In genomic region chr6:64727075-64727474, GRCh38 we compare ENCODE assay signal across 39 cellular contexts.
"Had no signal": no experiment of that assay in that cellular context is flagged by ENCODE, and none has a peak within 500 bp of the region (broad histone marks: within the 10 kb centered on the region; RNA-seq: fewer than 3 reads in every experiment).

No MANE protein-coding gene starts in this region.

- H3K36me3 Mint-ChIP-seq: activated naive CD4-positive, alpha-beta T cell treated with anti-CD3 and anti-CD28 coated beads, Interleukin-2, amount 10 ng/mL, durations not matched to agents 7 days and 5 days; activated naive CD4-positive, alpha-beta T cell treated with anti-CD3 and anti-CD28 coated beads, Interleukin-2, amount 50 U/mL, for 24 hours; activated naive CD4-positive, alpha-beta T cell treated with anti-CD3 and anti-CD28 coated beads, Interleukin-2, amount 50 U/mL, for 72 hours; activated naive CD8-positive, alpha-beta T cell; activated naive CD8-positive, alpha-beta T cell treated with anti-CD3 and anti-CD28 coated beads, Interleukin-2, amount 10 ng/mL, durations not matched to agents 7 days and 5 days; brain had no signal

- H3K4me3 ChIP-seq: adrenal gland, ascending aorta, body of pancreas, breast epithelium, cardiac muscle cell had no signal

- ATAC-seq: activated naive CD4-positive, alpha-beta T cell treated with anti-CD3 and anti-CD28 coated beads, Interleukin-2, amount 50 U/mL, for 72 hours; activated naive CD8-positive, alpha-beta T cell treated with anti-CD3 and anti-CD28 coated beads, Interleukin-2, amount 50 U/mL, for 24 hours; activated T-cell treated with anti-CD3 and anti-CD28 coated beads, Interleukin-2, amount 50 U/mL, for 4 hours; activated T-cell treated with anti-CD3 and anti-CD28 coated beads, Interleukin-2, amount 50 U/mL, for 72 hours; activated T-helper 17 cell treated with anti-CD3 and anti-CD28 coated beads, Interleukin-2, amount 50 U/mL, for 72 hours; body of pancreas had no signal

- DNase-seq: activated effector memory CD4-positive, alpha-beta T cell treated with anti-CD3 and anti-CD28 coated beads, Interleukin-2, amount 50 U/mL, for 16 hours; activated effector memory CD4-positive, alpha-beta T cell treated with Interleukin-2 at 50 U/mL for 16 hours; activated gamma-delta T cell; activated gamma-delta T cell treated with Interleukin-2 at 50 U/mL for 16 hours; activated naive CD4-positive, alpha-beta T cell; activated naive CD4-positive, alpha-beta T cell treated with anti-CD3 and anti-CD28 coated beads for 36 hours; activated naive CD4-positive, alpha-beta T cell treated with anti-CD3 and anti-CD28 coated beads, Interleukin-2, amount 10 ng/mL, durations not matched to agents 7 days and 5 days; activated naive CD4-positive, alpha-beta T cell treated with anti-CD3 and anti-CD28 coated beads, Interleukin-2, amount 50 U/mL, for 16 hours; activated naive CD4-positive, alpha-beta T cell treated with Interleukin-2 at 50 U/mL for 16 hours; activated naive CD8-positive, alpha-beta T cell treated with anti-CD3 and anti-CD28 coated beads, Interleukin-2, amount 10 ng/mL, durations not matched to agents 7 days and 5 days; activated naive CD8-positive, alpha-beta T cell treated with anti-CD3 and anti-CD28 coated beads, Interleukin-2, amount 50 U/mL, for 24 hours; activated T-cell treated with anti-CD3 and anti-CD28 coated beads, Interleukin-2, amount 50 U/mL, for 24 hours; activated T-cell treated with anti-CD3 and anti-CD28 coated beads, Interleukin-2, amount 50 U/mL, for 4 hours; activated T-cell treated with anti-CD3 and anti-CD28 coated beads, Interleukin-2, amount 50 U/mL, for 48 hours; activated T-cell treated with anti-CD3 and anti-CD28 coated beads, Interleukin-2, amount 50 U/mL, for 72 hours; adrenal gland; amniotic stem cell; amygdala; anterior cingulate cortex; aorta; body of pancreas; brain microvascular endothelial cell; caudate nucleus; central memory CD4-positive, alpha-beta T cell; cerebellar nuclear complex had no signal

- H3K27ac ChIP-seq: adrenal gland, ascending aorta, body of pancreas, brain microvascular endothelial cell, breast epithelium, cardiac muscle cell had no signal

- H3K4me1 Mint-ChIP-seq: activated naive CD4-positive, alpha-beta T cell treated with anti-CD3 and anti-CD28 coated beads, Interleukin-2, amount 10 ng/mL, durations not matched to agents 7 days and 5 days; activated naive CD4-positive, alpha-beta T cell treated with anti-CD3 and anti-CD28 coated beads, Interleukin-2, amount 50 U/mL, for 24 hours; activated naive CD8-positive, alpha-beta T cell treated with anti-CD3 and anti-CD28 coated beads, Interleukin-2, amount 10 ng/mL, durations not matched to agents 7 days and 5 days; activated naive CD8-positive, alpha-beta T cell treated with anti-CD3 and anti-CD28 coated beads, Interleukin-2, amount 50 U/mL, for 24 hours; activated T-helper 17 cell treated with anti-CD3 and anti-CD28 coated beads, Interleukin-2, amount 50 U/mL, for 72 hours; central memory CD8-positive, alpha-beta T cell had no signal

- H3K4me1 ChIP-seq: adrenal gland, ascending aorta, body of pancreas, breast epithelium had no signal

- H3K36me3 ChIP-seq: adrenal gland, ascending aorta, brain microvascular endothelial cell, breast epithelium, cardiac muscle cell had no signal

- H3K27ac Mint-ChIP-seq: activated naive CD4-positive, alpha-beta T cell treated with anti-CD3 and anti-CD28 coated beads for 36 hours; activated naive CD4-positive, alpha-beta T cell treated with anti-CD3 and anti-CD28 coated beads, Interleukin-2, amount 10 ng/mL, durations not matched to agents 7 days and 5 days; activated naive CD4-positive, alpha-beta T cell treated with anti-CD3 and anti-CD28 coated beads, Interleukin-2, amount 50 U/mL, for 24 hours; activated naive CD4-positive, alpha-beta T cell treated with anti-CD3 and anti-CD28 coated beads, Interleukin-2, amount 50 U/mL, for 72 hours; activated naive CD8-positive, alpha-beta T cell; activated naive CD8-positive, alpha-beta T cell treated with anti-CD3 and anti-CD28 coated beads, Interleukin-2, amount 10 ng/mL, durations not matched to agents 7 days and 5 days; activated naive CD8-positive, alpha-beta T cell treated with anti-CD3 and anti-CD28 coated beads, Interleukin-2, amount 50 U/mL, for 24 hours; activated T-cell treated with anti-CD3 and anti-CD28 coated beads, Interleukin-2, amount 50 U/mL, for 24 hours; activated T-cell treated with anti-CD3 and anti-CD28 coated beads, Interleukin-2, amount 50 U/mL, for 72 hours; activated T-helper 1 cell treated with anti-CD3 and anti-CD28 coated beads, Interleukin-12 subunit alpha, Interleukin-12 subunit beta, Interleukin-2, Interleukin-4 antibody, amounts not matched to agents 30 ng/mL and 10 ng/mL and 1 ng/mL, durations not matched to agents 14 hours and 24 hours and 36 hours; activated T-helper 17 cell treated with anti-CD3 and anti-CD28 coated beads, Interleukin-2, amount 50 U/mL, for 72 hours; activated T-helper 2 cell treated with anti-CD3 and anti-CD28 coated beads, Interferon-gamma antibody, Interleukin-2, Interleukin-4, amounts not matched to agents 10 μg/mL and 5 μg/mL and 100 μg/mL, durations not matched to agents 14 hours and 24 hours and 36 hours; brain had no signal

- H3K27me3 Mint-ChIP-seq: activated naive CD4-positive, alpha-beta T cell treated with anti-CD3 and anti-CD28 coated beads, Interleukin-2, amount 10 ng/mL, durations not matched to agents 7 days and 5 days; activated naive CD4-positive, alpha-beta T cell treated with anti-CD3 and anti-CD28 coated beads, Interleukin-2, amount 50 U/mL, for 24 hours; activated naive CD8-positive, alpha-beta T cell; activated naive CD8-positive, alpha-beta T cell treated with anti-CD3 and anti-CD28 coated beads, Interleukin-2, amount 10 ng/mL, durations not matched to agents 7 days and 5 days; activated naive CD8-positive, alpha-beta T cell treated with anti-CD3 and anti-CD28 coated beads, Interleukin-2, amount 50 U/mL, for 24 hours; activated T-cell treated with anti-CD3 and anti-CD28 coated beads, Interleukin-2, amount 50 U/mL, for 24 hours; activated T-helper 17 cell treated with anti-CD3 and anti-CD28 coated beads, Interleukin-2, amount 50 U/mL, for 72 hours; brain; central memory CD8-positive, alpha-beta T cell had no signal

- H3K9me3 ChIP-seq: adrenal gland, ascending aorta, body of pancreas, breast epithelium had no signal

- FAIRE-seq: astrocyte, bronchial epithelial cell, colon had no signal

- H3K27me3 ChIP-seq: adrenal gland, ascending aorta, body of pancreas, brain microvascular endothelial cell, breast epithelium, cardiac muscle cell had no signal

- H3K4me3 Mint-ChIP-seq: activated naive CD4-positive, alpha-beta T cell treated with anti-CD3 and anti-CD28 coated beads for 36 hours; activated naive CD4-positive, alpha-beta T cell treated with anti-CD3 and anti-CD28 coated beads, Interleukin-2, amount 10 ng/mL, durations not matched to agents 7 days and 5 days; activated naive CD4-positive, alpha-beta T cell treated with anti-CD3 and anti-CD28 coated beads, Interleukin-2, amount 50 U/mL, for 24 hours; activated naive CD8-positive, alpha-beta T cell; activated naive CD8-positive, alpha-beta T cell treated with anti-CD3 and anti-CD28 coated beads, Interleukin-2, amount 10 ng/mL, durations not matched to agents 7 days and 5 days; activated naive CD8-positive, alpha-beta T cell treated with anti-CD3 and anti-CD28 coated beads, Interleukin-2, amount 50 U/mL, for 24 hours; activated T-cell treated with anti-CD3 and anti-CD28 coated beads, Interleukin-2, amount 50 U/mL, for 24 hours; activated T-cell treated with anti-CD3 and anti-CD28 coated beads, Interleukin-2, amount 50 U/mL, for 4 hours; activated T-cell treated with anti-CD3 and anti-CD28 coated beads, Interleukin-2, amount 50 U/mL, for 72 hours; activated T-helper 1 cell treated with anti-CD3 and anti-CD28 coated beads, Interleukin-12 subunit alpha, Interleukin-12 subunit beta, Interleukin-2, Interleukin-4 antibody, amounts not matched to agents 30 ng/mL and 10 ng/mL and 1 ng/mL, durations not matched to agents 14 hours and 24 hours and 36 hours; activated T-helper 17 cell treated with anti-CD3 and anti-CD28 coated beads, Interleukin-2, amount 50 U/mL, for 72 hours; brain; central memory CD8-positive, alpha-beta T cell had no signal
